ENCODE assay signal across 1 cellular context in the genomic region with DNA sequence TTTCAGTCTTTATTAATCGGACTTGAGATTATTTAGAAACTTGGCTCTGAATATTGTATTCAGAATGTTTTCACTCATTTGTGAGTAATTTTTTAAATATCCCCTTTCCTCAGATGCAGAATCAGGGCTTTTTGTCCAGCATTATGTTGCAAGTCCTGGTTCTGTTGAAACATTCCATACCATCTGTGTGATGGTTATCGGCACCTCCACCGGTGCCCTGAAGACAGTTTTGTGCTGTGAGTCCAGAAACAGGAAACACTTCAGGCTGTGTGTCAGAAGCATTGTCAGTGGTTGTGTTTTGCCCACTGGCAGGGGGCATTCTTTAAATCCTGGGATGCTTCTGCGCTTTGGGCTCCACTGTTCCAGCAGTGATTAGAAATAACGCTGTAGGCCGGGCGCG.
A peak's percentile ranks its signal among the peaks of the same experiment; 100 is the strongest.
TF ChIP-seq lines count a peak whose summit lies in the region.

No MANE protein-coding gene starts in this region.

TF ChIP-seq in IMR-90, 13 proteins besides CTCF, POLR2A, EP300 and RAD21 (continued from another document):
- no peak for TF ChIP-seq NFE2L2 (IDR thresholded peaks at IDR 0.05; ENCODE audit: low read depth, low read length)
- no peak for TF ChIP-seq RFX5 (IDR thresholded peaks at IDR 0.05; ENCODE audit: low read depth, low read length)
- TF ChIP-seq FOS (IDR thresholded peaks at IDR 0.05; ENCODE audit: low read depth, low read length), result no peak
- TF ChIP-seq, protein P1, sequence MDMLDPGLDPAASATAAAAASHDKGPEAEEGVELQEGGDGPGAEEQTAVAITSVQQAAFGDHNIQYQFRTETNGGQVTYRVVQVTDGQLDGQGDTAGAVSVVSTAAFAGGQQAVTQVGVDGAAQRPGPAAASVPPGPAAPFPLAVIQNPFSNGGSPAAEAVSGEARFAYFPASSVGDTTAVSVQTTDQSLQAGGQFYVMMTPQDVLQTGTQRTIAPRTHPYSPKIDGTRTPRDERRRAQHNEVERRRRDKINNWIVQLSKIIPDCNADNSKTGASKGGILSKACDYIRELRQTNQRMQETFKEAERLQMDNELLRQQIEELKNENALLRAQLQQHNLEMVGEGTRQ (IDR thresholded peaks at IDR 0.05; ENCODE audit: low read depth, low read length), result no peak
- no peak for TF ChIP-seq MXI1 (IDR thresholded peaks at IDR 0.05; ENCODE audit: borderline replicate concordance, low read depth, low read length)
- TF ChIP-seq CEBPB (IDR thresholded peaks at IDR 0.05; ENCODE audit: low read depth, low read length), result peak; percentile 31; the same call in 1 of the 2 replicates
